29 cellular contexts compared by ENCODE assay signal in the genomic region with DNA sequence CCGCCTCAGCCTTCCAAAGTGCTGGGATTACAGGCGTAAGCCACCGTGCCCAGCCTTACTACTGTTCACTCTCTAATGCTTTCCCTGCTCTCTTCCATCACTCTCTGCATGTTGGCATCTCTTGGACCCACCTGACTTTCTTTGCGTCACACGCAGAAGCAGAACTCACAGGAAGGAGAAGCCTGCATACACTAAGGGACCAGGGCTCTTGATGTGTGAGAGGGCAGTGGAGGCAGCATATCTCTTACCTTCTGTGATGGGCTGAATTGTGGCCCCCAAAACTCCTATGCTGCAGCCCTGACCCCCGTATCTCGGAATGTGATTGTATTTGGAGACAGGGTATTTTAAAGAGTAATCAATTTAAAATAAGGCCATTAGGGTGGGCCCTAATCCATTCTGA. TPM values are rescaled to one million over a fixed set of nuclear protein-coding genes. Genes with fewer than 3 reads are reported as not detected.
DNase-seq lines count a peak whose midpoint lies in the region; ATAC-seq and TF ChIP-seq lines count a peak whose summit lies in the region.
"Had no signal": no experiment of that assay in that cellular context is flagged by ENCODE, and none has a peak within 500 bp of the region (broad histone marks: within the 10 kb centered on the region; RNA-seq: fewer than 3 reads in every experiment).

No MANE protein-coding gene starts in this region.

- CTCF ChIA-PET in activated CD8-positive, alpha-beta memory T cell treated with anti-CD3 and anti-CD28 coated beads, Interleukin-2, amount 10 ng/mL, durations not matched to agents 7 days and 5 days (lab: Charles Lee), result no interaction called here

- H3K9me3 ChIP-seq in esophagus muscularis mucosa, result no peaks in the 10 kb centered on the region
- H3K9me3 ChIP-seq: A549; BLaER1 treated with 17β-estradiol and CSF1 and Interleukin-3, amounts not matched to agents 10 nM and 100 nM had no signal

- no peaks in the 10 kb centered on the region for H3K36me3 ChIP-seq in esophagus muscularis mucosa
- H3K36me3 ChIP-seq: BLaER1 treated with 17β-estradiol and CSF1 and Interleukin-3, amounts not matched to agents 10 nM and 100 nM had no signal

- peaks cover 57% of the 10 kb centered on the region for H3K27me3 Mint-ChIP-seq in activated CD8-positive, alpha-beta memory T cell treated with anti-CD3 and anti-CD28 coated beads, Interleukin-2, amount 10 ng/mL, durations not matched to agents 7 days and 5 days
- H3K27me3 Mint-ChIP-seq in osteocyte (ENCODE audit: unreplicated experiment), result peaks cover 63% of the 10 kb centered on the region

- no peaks in the 10 kb centered on the region for H3K4me1 Mint-ChIP-seq in activated CD8-positive, alpha-beta memory T cell treated with anti-CD3 and anti-CD28 coated beads, Interleukin-2, amount 10 ng/mL, durations not matched to agents 7 days and 5 days
- no peaks in the 10 kb centered on the region for H3K4me1 Mint-ChIP-seq in osteocyte (ENCODE audit: unreplicated experiment)
- H3K4me1 Mint-ChIP-seq: B cell; CD4-positive, alpha-beta memory T cell; CD8-positive, alpha-beta memory T cell had no signal

- TF ChIP-seq EP300 in esophagus muscularis mucosa (IDR thresholded peaks at IDR 0.05), result no peak

- no peaks in the 10 kb centered on the region for H3K36me3 Mint-ChIP-seq in activated CD8-positive, alpha-beta memory T cell treated with anti-CD3 and anti-CD28 coated beads, Interleukin-2, amount 10 ng/mL, durations not matched to agents 7 days and 5 days
- no peaks in the 10 kb centered on the region for H3K36me3 Mint-ChIP-seq in osteocyte (ENCODE audit: unreplicated experiment)
- H3K36me3 Mint-ChIP-seq: CD4-positive, alpha-beta memory T cell; CD4-positive, CD25-positive, alpha-beta regulatory T cell; CD8-positive, alpha-beta memory T cell had no signal

- H3K27ac ChIP-seq in esophagus muscularis mucosa (replicated peaks in 1 of 4), result no peak overlapping the region
- H3K27ac ChIP-seq: 22Rv1; A549; BLaER1 treated with 17β-estradiol and CSF1 and Interleukin-3, amounts not matched to agents 10 nM and 100 nM; C4-2B had no signal

- TF ChIP-seq POLR2A in esophagus muscularis mucosa (IDR thresholded peaks at IDR 0.05; ENCODE audit: low read depth), result no peak

- H3K27ac Mint-ChIP-seq in activated CD8-positive, alpha-beta memory T cell treated with anti-CD3 and anti-CD28 coated beads, Interleukin-2, amount 10 ng/mL, durations not matched to agents 7 days and 5 days, result no peak overlapping the region
- H3K27ac Mint-ChIP-seq in osteocyte (ENCODE audit: unreplicated experiment), result no peak overlapping the region
- H3K27ac Mint-ChIP-seq: B cell; CD4-positive, alpha-beta memory T cell; CD4-positive, CD25-positive, alpha-beta regulatory T cell; CD8-positive, alpha-beta memory T cell had no signal

- TF ChIP-seq CTCF in esophagus muscularis mucosa (IDR thresholded peaks at IDR 0.05), result no peak
- no peak for TF ChIP-seq CTCF in osteocyte (IDR thresholded peaks at IDR 0.05)

- WGBS in esophagus muscularis mucosa, result 95% methylated on average over 7 of the region's 7 CpGs

- no peaks in the 10 kb centered on the region for H3K9me3 Mint-ChIP-seq in activated CD8-positive, alpha-beta memory T cell treated with anti-CD3 and anti-CD28 coated beads, Interleukin-2, amount 10 ng/mL, durations not matched to agents 7 days and 5 days (ENCODE audit: low read depth)
- no peaks in the 10 kb centered on the region for H3K9me3 Mint-ChIP-seq in osteocyte (ENCODE audit: unreplicated experiment)
- H3K9me3 Mint-ChIP-seq: CD4-positive, alpha-beta memory T cell; CD4-positive, CD25-positive, alpha-beta regulatory T cell; CD8-positive, alpha-beta memory T cell had no signal

- no peak overlapping the region for H3K4me3 Mint-ChIP-seq in activated CD8-positive, alpha-beta memory T cell treated with anti-CD3 and anti-CD28 coated beads, Interleukin-2, amount 10 ng/mL, durations not matched to agents 7 days and 5 days
- H3K4me3 Mint-ChIP-seq in osteocyte (ENCODE audit: unreplicated experiment), result no peak overlapping the region
- H3K4me3 Mint-ChIP-seq: B cell; CD4-positive, alpha-beta memory T cell; CD4-positive, CD25-positive, alpha-beta regulatory T cell; CD8-positive, alpha-beta memory T cell had no signal

- no peak overlapping the region for H3K4me3 ChIP-seq in esophagus muscularis mucosa
- H3K4me3 ChIP-seq: A549; BLaER1 treated with 17β-estradiol and CSF1 and Interleukin-3, amounts not matched to agents 10 nM and 100 nM; GM12878 had no signal

- no peaks in the 10 kb centered on the region for H3K27me3 ChIP-seq in esophagus muscularis mucosa
- H3K27me3 ChIP-seq: BLaER1 treated with 17β-estradiol and CSF1 and Interleukin-3, amounts not matched to agents 10 nM and 100 nM had no signal

- intact Hi-C loops in esophagus muscularis mucosa (cut with DNase I), result no loop called here

- ATAC-seq in activated CD8-positive, alpha-beta memory T cell treated with anti-CD3 and anti-CD28 coated beads, Interleukin-2, amount 10 ng/mL, durations not matched to agents 7 days and 5 days, result no peak
- no peak for ATAC-seq in HG02840 (IDR thresholded peaks at IDR 0.05; ENCODE audit: low FRiP score, unreplicated experiment)
- ATAC-seq: A549, GM12878 had no signal

- H3K4me1 ChIP-seq in esophagus muscularis mucosa, result peaks cover 0 to 10% (median 4%) of the 10 kb centered on the region in 4 donors
- H3K4me1 ChIP-seq: A549; BLaER1 treated with 17β-estradiol and CSF1 and Interleukin-3, amounts not matched to agents 10 nM and 100 nM had no signal

- DNase-seq in activated CD8-positive, alpha-beta memory T cell treated with anti-CD3 and anti-CD28 coated beads, Interleukin-2, amount 10 ng/mL, durations not matched to agents 7 days and 5 days, result peak; percentile 28
- DNase-seq in activated CD8-positive, alpha-beta memory T cell treated with anti-CD3 and anti-CD28 coated beads, Interleukin-2, amount 50 U/mL, for 48 hours, result no peak
- peak; percentile 33 for DNase-seq in ecto neural progenitor cell (ENCODE audit: low spot score)
- DNase-seq in esophagus muscularis mucosa (ENCODE audit: extremely low spot score), result peak; percentile 82
- peak; percentile 57 for DNase-seq in osteocyte (ENCODE audit: extremely low spot score, unreplicated experiment)
- DNase-seq in iPS-NIHi11 (ENCODE audit: low spot score), result no peak
- no peak for DNase-seq in MV-4-11 (lab: John Stamatoyannopoulos, UW)
- DNase-seq: AML-193; CD4-positive, alpha-beta memory T cell; CD4-positive, CD25-positive, alpha-beta regulatory T cell; CD8-positive, alpha-beta memory T cell; COR-L47; DMS 273 treated with DMSO at 0.1 percent for 48 hours; DMS153; DMS53; DMS79; DND-41; EL; GDM1 had no signal

RNA-seq across cellular contexts. Expression of gene SLAMF9, which starts 26.7 kb away (rescaled TPM):
- total RNA-seq in activated CD8-positive, alpha-beta memory T cell treated with anti-CD3 and anti-CD28 coated beads, Interleukin-2, amount 10 ng/mL, durations not matched to agents 7 days and 5 days, result not detected
- total RNA-seq in esophagus muscularis mucosa (not detected), osteocyte (not detected in 2 replicates)
- total RNA-seq: A172; B cell; CD4-positive, alpha-beta memory T cell; CD4-positive, CD25-positive, alpha-beta regulatory T cell; CD8-positive, alpha-beta memory T cell; Daoy; G401; GM12878 had no signal

RNA-seq across cellular contexts. Expression of gene IGSF9, which starts 35.4 kb away (rescaled TPM):
- not detected for total RNA-seq in activated CD8-positive, alpha-beta memory T cell treated with anti-CD3 and anti-CD28 coated beads, Interleukin-2, amount 10 ng/mL, durations not matched to agents 7 days and 5 days
- total RNA-seq in esophagus muscularis mucosa, result under 1 TPM in 2 of 4 donors, not detected in 2; 0.17 to 0.23 TPM
- total RNA-seq in osteocyte, result not detected in 2 replicates
- total RNA-seq: CD4-positive, alpha-beta memory T cell; CD4-positive, CD25-positive, alpha-beta regulatory T cell; G401; GM12878 had no signal

RNA-seq across cellular contexts. Expression of gene PIGM, which starts 51.0 kb away (rescaled TPM):
- total RNA-seq in activated CD8-positive, alpha-beta memory T cell treated with anti-CD3 and anti-CD28 coated beads, Interleukin-2, amount 10 ng/mL, durations not matched to agents 7 days and 5 days, result 1 to 10 TPM; 5.3 to 5.9 TPM
- total RNA-seq in esophagus muscularis mucosa (1 to 10 TPM; 2.8 to 4.9 (median 4.6) TPM), osteocyte (7.6 and 7.7 TPM in 2 replicates)

RNA-seq across cellular contexts. Expression of gene TAGLN2, which starts 55.5 kb away (rescaled TPM):
- total RNA-seq in activated CD8-positive, alpha-beta memory T cell treated with anti-CD3 and anti-CD28 coated beads, Interleukin-2, amount 10 ng/mL, durations not matched to agents 7 days and 5 days, result 100 to 1,000 TPM; 479 to 513 TPM
- total RNA-seq in esophagus muscularis mucosa (100 to 1,000 TPM; 125 to 276 (median 228) TPM), osteocyte (161 and 169 TPM in 2 replicates)

Comparison
In these comparisons a context has a peak if more than half of its experiments do, and no peak if none do; other contexts are left out.
1. DNase-seq: peak in activated CD8-positive, alpha-beta memory T cell treated with anti-CD3 and anti-CD28 coated beads, Interleukin-2, amount 10 ng/mL, durations not matched to agents 7 days and 5 days (single experiment), ecto neural progenitor cell (single experiment), esophagus muscularis mucosa (single experiment) and osteocyte (single experiment); none in activated CD8-positive, alpha-beta memory T cell treated with anti-CD3 and anti-CD28 coated beads, Interleukin-2, amount 50 U/mL, for 48 hours (single experiment), iPS-NIHi11 (single experiment) and MV-4-11 (single experiment).